22 cellular contexts compared by ENCODE assay signal in the genomic region with DNA sequence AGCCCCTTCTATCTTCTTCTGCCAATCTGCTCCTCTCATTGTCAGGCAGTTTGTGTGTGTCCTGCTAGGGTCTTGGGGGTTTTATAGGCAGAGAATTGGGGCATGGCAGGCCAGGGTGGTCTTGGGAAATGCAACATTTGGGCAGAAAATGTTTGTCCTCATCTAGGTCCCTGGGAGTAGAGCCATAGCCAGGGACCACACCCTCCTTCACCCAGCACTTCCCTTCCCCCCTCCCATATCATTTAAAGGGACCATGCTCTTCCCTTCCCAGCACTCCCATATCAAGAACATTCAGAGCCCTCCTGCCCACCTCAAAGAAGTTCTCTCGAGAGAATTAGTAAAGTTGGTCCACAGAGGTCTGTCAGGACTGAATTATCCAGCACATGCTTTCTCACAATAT. TPM values are rescaled to one million over a fixed set of nuclear protein-coding genes. Genes with fewer than 3 reads are reported as not detected.
"Had no signal": no experiment of that assay in that cellular context is flagged by ENCODE, and none has a peak within 500 bp of the region (broad histone marks: within the 10 kb centered on the region; RNA-seq: fewer than 3 reads in every experiment).

No MANE protein-coding gene starts in this region.

- DNase-seq: effector CD4-positive, alpha-beta T cell; mammary epithelial cell; mesendoderm; midbrain; naive thymus-derived CD4-positive, alpha-beta T cell; ovary; posterior cingulate gyrus; psoas muscle; right lobe of liver; small intestine; stimulated activated CD4-positive, alpha-beta T cell treated with anti-CD3 and anti-CD28 coated beads, Interleukin-15, amount 100 ng/mL, for 24 hours; stimulated activated CD4-positive, alpha-beta T cell treated with anti-CD3 and anti-CD28 coated beads, Interleukin-2, amount 100 ng/mL, for 48 hours; stimulated activated naive B cell treated with anti-CD40 and anti-IgM and Interleukin-4, amounts not matched to agents 10 μg/mL and 1 μg/mL and 100 μg/mL, for 72 hours had no signal

- H3K9ac ChIP-seq: neural progenitor cell had no signal

- H3K9me3 ChIP-seq: ovary, psoas muscle, right lobe of liver, thoracic aorta, tibial nerve, vagina had no signal

- H3K36me3 Mint-ChIP-seq: naive thymus-derived CD4-positive, alpha-beta T cell; neural progenitor cell; stimulated activated naive B cell treated with anti-CD40 and anti-IgM and Interleukin-4, amounts not matched to agents 10 μg/mL and 1 μg/mL and 100 μg/mL, for 72 hours had no signal

- H3K4me1 ChIP-seq: neural progenitor cell, psoas muscle had no signal

- H3K4me1 Mint-ChIP-seq: neural progenitor cell; stimulated activated naive B cell treated with anti-CD40 and anti-IgM and Interleukin-4, amounts not matched to agents 10 μg/mL and 1 μg/mL and 100 μg/mL, for 72 hours had no signal

- H3K4me2 ChIP-seq: neural progenitor cell had no signal

- FAIRE-seq: frontal cortex, keratinocyte, small intestine had no signal

- H3K4me3 ChIP-seq: coronary artery, neural progenitor cell, ovary, psoas muscle, right lobe of liver, thoracic aorta, tibial nerve, vagina had no signal

- H3K27ac Mint-ChIP-seq: naive thymus-derived CD4-positive, alpha-beta T cell; neural progenitor cell; stimulated activated naive B cell treated with anti-CD40 and anti-IgM and Interleukin-4, amounts not matched to agents 10 μg/mL and 1 μg/mL and 100 μg/mL, for 72 hours; stimulated activated naive CD8-positive, alpha-beta T cell treated with anti-CD3 and anti-CD28 coated beads, Interleukin-15, Interleukin-2, amounts not matched to agents 100 ng/mL and 50 ng/mL, for 24 hours had no signal

- H3K27ac ChIP-seq: coronary artery, neural progenitor cell, ovary, psoas muscle, right lobe of liver, thoracic aorta, tibial nerve, vagina had no signal

- H3K9me3 Mint-ChIP-seq: naive thymus-derived CD4-positive, alpha-beta T cell; nephron; neural progenitor cell; stimulated activated naive B cell treated with anti-CD40 and anti-IgM and Interleukin-4, amounts not matched to agents 10 μg/mL and 1 μg/mL and 100 μg/mL, for 72 hours; stimulated activated naive CD8-positive, alpha-beta T cell treated with anti-CD3 and anti-CD28 coated beads, Interleukin-15, Interleukin-2, amounts not matched to agents 100 ng/mL and 50 ng/mL, for 24 hours had no signal

- H3K27me3 ChIP-seq: neural progenitor cell, ovary, right lobe of liver, tibial nerve, vagina had no signal

- H3K4me3 Mint-ChIP-seq: naive thymus-derived CD4-positive, alpha-beta T cell; nephron; neural progenitor cell; stimulated activated naive B cell treated with anti-CD40 and anti-IgM and Interleukin-4, amounts not matched to agents 10 μg/mL and 1 μg/mL and 100 μg/mL, for 72 hours; stimulated activated naive CD8-positive, alpha-beta T cell treated with anti-CD3 and anti-CD28 coated beads, Interleukin-15, Interleukin-2, amounts not matched to agents 100 ng/mL and 50 ng/mL, for 24 hours had no signal

- H2AFZ ChIP-seq: neural progenitor cell had no signal

- H3K36me3 ChIP-seq: neural progenitor cell, ovary, right lobe of liver, thoracic aorta, tibial nerve, vagina had no signal

RNA-seq across cellular contexts. Expression of gene ZNF697, which starts 41.7 kb away (rescaled TPM):
- polyA plus RNA-seq: naive thymus-derived CD4-positive, alpha-beta T cell had no signal
